Comparison of ENCODE assay signal across 15 cellular contexts in the genomic region with DNA sequence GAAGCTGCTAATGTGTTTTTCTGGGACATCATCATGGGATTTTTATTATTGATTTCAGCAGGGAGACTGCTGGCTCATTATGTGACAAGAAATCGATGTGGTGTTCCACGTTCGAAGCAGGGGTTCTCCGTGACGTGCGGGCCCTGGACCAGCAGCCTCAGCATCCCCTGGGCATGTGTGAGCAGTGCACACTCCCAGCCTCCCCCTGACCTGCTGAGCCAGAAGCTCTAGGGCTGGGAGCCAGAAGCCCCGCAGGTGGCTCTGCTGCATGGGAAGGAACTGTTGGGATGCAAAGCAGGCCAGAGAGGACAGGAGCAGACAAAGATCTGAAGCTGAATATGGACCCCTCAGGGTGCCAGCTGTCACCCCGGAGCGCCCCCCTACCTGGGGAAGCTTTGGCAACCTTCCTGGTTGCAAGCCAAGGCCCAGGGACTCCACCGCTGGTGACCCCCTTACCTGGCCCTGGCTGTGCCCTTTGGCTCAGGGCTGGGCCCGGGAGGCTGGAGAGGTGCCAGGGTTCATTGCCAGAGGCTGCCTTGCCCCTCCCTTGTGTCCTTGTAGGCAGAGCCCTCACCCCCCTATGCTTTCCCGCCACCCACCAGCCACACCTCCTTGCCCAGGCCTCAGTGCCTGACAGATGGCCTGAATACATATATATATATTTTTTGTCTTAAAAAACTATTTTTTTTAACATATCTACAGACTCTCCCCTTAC.
"Had no signal": no experiment of that assay in that cellular context is flagged by ENCODE, and none has a peak within 500 bp of the region (broad histone marks: within the 10 kb centered on the region; RNA-seq: fewer than 3 reads in every experiment).

No MANE protein-coding gene starts in this region.

- H3K4me3 Mint-ChIP-seq: activated naive CD4-positive, alpha-beta T cell treated with anti-CD3 and anti-CD28 coated beads, Interleukin-2, amount 50 U/mL, for 24 hours; endodermal cell; stimulated activated naive CD8-positive, alpha-beta T cell treated with anti-CD3 and anti-CD28 coated beads, Interleukin-15, Interleukin-2, amounts not matched to agents 100 ng/mL and 50 ng/mL, for 24 hours had no signal

- H3K27me3 Mint-ChIP-seq: activated naive CD4-positive, alpha-beta T cell treated with anti-CD3 and anti-CD28 coated beads, Interleukin-2, amount 50 U/mL, for 24 hours; naive thymus-derived CD4-positive, alpha-beta T cell; stimulated activated naive CD8-positive, alpha-beta T cell treated with anti-CD3 and anti-CD28 coated beads, Interleukin-15, Interleukin-2, amounts not matched to agents 100 ng/mL and 50 ng/mL, for 24 hours had no signal

- H3K27me3 ChIP-seq: brain microvascular endothelial cell, upper lobe of right lung had no signal

- H3K4me1 ChIP-seq: psoas muscle, upper lobe of right lung had no signal

- DNase-seq: activated CD4-positive, alpha-beta T cell treated with anti-CD3 and anti-CD28 coated beads, Interleukin-2, amount 50 U/mL, for 1 hour; activated CD4-positive, CD25-positive, alpha-beta regulatory T cell; activated T-cell treated with anti-CD3 and anti-CD28 coated beads, Interleukin-2, amount 50 U/mL, for 1 hour; brain microvascular endothelial cell; endodermal cell; erythroblast; left cardiac atrium; naive thymus-derived CD4-positive, alpha-beta T cell; occipital lobe; psoas muscle; stimulated activated CD4-positive, alpha-beta T cell treated with anti-CD3 and anti-CD28 coated beads, Interleukin-2, amount 100 ng/mL, for 48 hours; upper lobe of right lung had no signal

- ATAC-seq: left cardiac atrium; naive thymus-derived CD4-positive, alpha-beta T cell; psoas muscle; upper lobe of right lung had no signal

- H3K9me3 ChIP-seq: psoas muscle, upper lobe of right lung had no signal

- H3K9me3 Mint-ChIP-seq: activated naive CD4-positive, alpha-beta T cell treated with anti-CD3 and anti-CD28 coated beads, Interleukin-2, amount 50 U/mL, for 24 hours had no signal

- H3K36me3 ChIP-seq: brain microvascular endothelial cell, upper lobe of right lung had no signal

- H3K27ac Mint-ChIP-seq: activated naive CD4-positive, alpha-beta T cell treated with anti-CD3 and anti-CD28 coated beads, Interleukin-2, amount 50 U/mL, for 24 hours; endodermal cell; stimulated activated naive CD8-positive, alpha-beta T cell treated with anti-CD3 and anti-CD28 coated beads, Interleukin-15, Interleukin-2, amounts not matched to agents 100 ng/mL and 50 ng/mL, for 24 hours had no signal

- H3K4me3 ChIP-seq: lung, psoas muscle, upper lobe of right lung had no signal

- H3K27ac ChIP-seq: brain microvascular endothelial cell, psoas muscle, upper lobe of right lung had no signal
